Comparison of ENCODE assay signal across 8 cellular contexts in genomic region chr13:94674609-94675348, GRCh38. TPM values are rescaled to one million over a fixed set of nuclear protein-coding genes. Genes with fewer than 3 reads are reported as not detected.
DNase-seq lines count a peak whose midpoint lies in the region; ATAC-seq, FAIRE-seq and TF ChIP-seq lines count a peak whose summit lies in the region.

No MANE protein-coding gene starts in this region.

- no peaks in the 10 kb centered on the region for H3K9me3 ChIP-seq in keratinocyte (ENCODE audit: control insufficient read depth, low read depth, low read length)

- ATAC-seq in GM19372 (IDR thresholded peaks at IDR 0.05; ENCODE audit: low read depth, unreplicated experiment) = peak; percentile 82
- ATAC-seq in GM19452 (IDR thresholded peaks at IDR 0.05; ENCODE audit: unreplicated experiment) = no peak

- H3K79me2 ChIP-seq in keratinocyte (ENCODE audit: control insufficient read depth, insufficient read depth, low read length) = no peaks in the 10 kb centered on the region

- H2AFZ ChIP-seq in keratinocyte (ENCODE audit: control insufficient read depth, low read length) = no peak overlapping the region

- no peak overlapping the region for H3K4me2 ChIP-seq in keratinocyte (ENCODE audit: control insufficient read depth, extremely low read depth, insufficient read depth, low read depth, low read length)

- peak; percentile 50 for DNase-seq in COLO829 (ENCODE audit: low spot score)
- DNase-seq in KBM-7 = peak; percentile 62
- DNase-seq in SHP77 treated with DMSO at 0.1 percent for 48 hours (lab: John Stamatoyannopoulos, UW) = peak; percentile 75
- peak; percentile 1 for DNase-seq in amniotic stem cell (lab: John Stamatoyannopoulos, UW)
- DNase-seq in keratinocyte (ENCODE audit: low read depth, low spot score) = peak; percentile 21
- peak; percentile 8 to 43 (median 26) for DNase-seq in stimulated activated CD4-positive, alpha-beta T cell treated with anti-CD3 and anti-CD28 coated beads, TNF-alpha, amount 100 ng/mL, for 48 hours (ENCODE audit: low read depth in 3 of 3)

- H3K27ac ChIP-seq in keratinocyte (ENCODE audit: control insufficient read depth, insufficient read depth, low read length) = no peak overlapping the region

- H4K20me1 ChIP-seq in keratinocyte (ENCODE audit: control insufficient read depth, extremely low read depth, insufficient read depth, low read length) = no peaks in the 10 kb centered on the region

- no peaks in the 10 kb centered on the region for H3K36me3 ChIP-seq in keratinocyte (ENCODE audit: control insufficient read depth in 2 of 2, extremely low read depth in 1 of 2, insufficient read depth in 2 of 2, low read length in 2 of 2)

- H3K9me1 ChIP-seq in keratinocyte (ENCODE audit: control insufficient read depth, extremely low read depth, insufficient read depth, low read length) = no peaks in the 10 kb centered on the region

- FAIRE-seq in keratinocyte (lab: Jason Lieb, UNC) = peak; percentile 70

- H3K9ac ChIP-seq in keratinocyte (ENCODE audit: control insufficient read depth, extremely low read depth, insufficient read depth, low read length) = no peak overlapping the region

- dilution Hi-C loops in keratinocyte (cut with MboI; ENCODE audit: extremely low pct_ligation_motif_present, low sequenced_read_pairs) = no loop called here

- H3K27me3 ChIP-seq in keratinocyte (ENCODE audit: control insufficient read depth, extremely low read depth, insufficient read depth, low read length) = no peaks in the 10 kb centered on the region

- no peak overlapping the region for H3K4me3 ChIP-seq in keratinocyte (ENCODE audit: control insufficient read depth in 2 of 3, extremely low read depth in 1 of 3, insufficient read depth in 2 of 3, low read depth in 1 of 3, low read length in 3 of 3)

- in situ Hi-C loops in KBM-7 (cut with MboI; ENCODE audit: low pct_unique_long_range_greater_than_20kb, low sequenced_read_pairs) = no loop called here

- H3K4me1 ChIP-seq in keratinocyte (ENCODE audit: control insufficient read depth, extremely low read depth, insufficient read depth, low read length) = no peaks in the 10 kb centered on the region

- peak; percentile 71 to 80 (median 78) for TF ChIP-seq CTCF in keratinocyte (optimal IDR thresholded peaks at IDR 0.05 in 1 of 3, IDR thresholded peaks at IDR 0.05 in 1 of 3, conservative IDR thresholded peaks at IDR 0.05 in 1 of 3; ENCODE audit: extremely low read depth in 1 of 3, insufficient read depth in 2 of 3, low read length in 3 of 3)

RNA-seq across cellular contexts. Expression of gene SOX21, which starts 37.6 kb away (rescaled TPM):
- not detected in 3 replicates for polyA plus RNA-seq in keratinocyte
- 0.21 TPM for polyA plus RNA-seq in keratinocyte (2011; ENCODE audit: low read depth)
- polyA plus RNA-seq in keratinocyte (2011; cell fraction: cytosol; rRNA removed) = 0.03 and 0.04 TPM in 2 replicates
- polyA plus RNA-seq in keratinocyte (2011; cell fraction: nucleus; rRNA removed) = not detected in 2 replicates
- polyA plus RNA-seq in keratinocyte (2012; ENCODE audit: low replicate concordance) = 0.11 TPM in 1 of 2 replicates, not detected in the other
- polyA minus RNA-seq in keratinocyte = not detected in 3 replicates
- not detected for polyA minus RNA-seq in keratinocyte (2011; cell fraction: cytosol; rRNA and poly(A)+ RNA removed)
- polyA minus RNA-seq in keratinocyte (2011; cell fraction: nucleus; rRNA and poly(A)+ RNA removed) = not detected in 2 replicates

Comparison
In these comparisons a context has a peak if more than half of its experiments do, and no peak if none do; other contexts are left out.
1. DNase-seq: peak in every context shown above with its lines; median percentile 75 in SHP77 treated with DMSO at 0.1 percent for 48 hours; 62 in KBM-7; 50 in COLO829; 26 in stimulated activated CD4-positive, alpha-beta T cell treated with anti-CD3 and anti-CD28 coated beads, TNF-alpha, amount 100 ng/mL, for 48 hours; 21 in keratinocyte; 1 in amniotic stem cell.